10 cellular contexts compared by ENCODE assay signal in the genomic region with DNA sequence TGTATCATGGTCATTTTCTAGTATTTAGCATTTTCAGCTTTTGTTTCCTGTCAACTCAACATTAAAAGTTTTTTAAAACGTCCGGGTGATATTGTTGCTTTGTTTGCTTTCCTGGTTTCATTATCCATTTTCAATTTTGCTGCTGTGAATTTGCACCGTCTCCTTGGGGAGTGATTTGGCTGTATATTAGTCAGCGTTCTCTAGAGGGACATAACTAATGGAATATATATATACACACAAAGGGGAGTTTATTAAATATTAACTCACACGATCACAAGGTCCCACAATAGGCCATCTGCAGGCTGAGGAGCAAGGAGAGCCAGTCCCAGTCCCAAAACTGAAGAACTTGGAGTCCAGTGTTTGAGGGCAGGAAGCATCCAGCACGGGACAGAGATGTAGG. TPM values are rescaled to one million over a fixed set of nuclear protein-coding genes. Genes with fewer than 3 reads are reported as not detected.
DNase-seq lines count a peak whose midpoint lies in the region; ATAC-seq, FAIRE-seq and TF ChIP-seq lines count a peak whose summit lies in the region.
"Not testable (repeated sequence)": the region's sequence is repeated elsewhere in the genome, so short reads cannot be mapped to it uniquely, and the experiment has no call there.
"Had no signal": no experiment of that assay in that cellular context is flagged by ENCODE, and none has a peak within 500 bp of the region (broad histone marks: within the 10 kb centered on the region; RNA-seq: fewer than 3 reads in every experiment).

No MANE protein-coding gene starts in this region.

- H3K4me3 Mint-ChIP-seq in activated naive CD4-positive, alpha-beta T cell treated with anti-CD3 and anti-CD28 coated beads for 36 hours; stimulated activated naive CD8-positive, alpha-beta T cell treated with anti-CD3 and anti-CD28 coated beads, Interleukin-15, Interleukin-2, amounts not matched to agents 100 ng/mL and 50 ng/mL, for 24 hours: not testable (repeated sequence)

- H3K4me3 ChIP-seq in fibroblast of mammary gland (ENCODE audit: control insufficient read depth, low read depth, low read length); mucosa of stomach (ENCODE audit: low read length); pancreas: not testable (repeated sequence)

- CTCF ChIA-PET in activated naive CD4-positive, alpha-beta T cell treated with anti-CD3 and anti-CD28 coated beads for 36 hours (lab: Charles Lee) = not testable (repeated sequence)

- H3K4me1 ChIP-seq in mucosa of stomach (ENCODE audit: control insufficient read depth, insufficient read depth, low read length); pancreas: not testable (repeated sequence)

- TF ChIP-seq CTCF in fibroblast of mammary gland (conservative IDR thresholded peaks at IDR 0.05; ENCODE audit: control insufficient read depth, insufficient read depth, low read depth, low read length); pancreas (IDR thresholded peaks at IDR 0.05): not testable (repeated sequence)

- DNase-seq in RCC 7860 (ENCODE audit: low spot score) = peak; percentile 13
- not testable (repeated sequence) for DNase-seq in activated naive CD4-positive, alpha-beta T cell treated with anti-CD3 and anti-CD28 coated beads for 36 hours; pancreas
- DNase-seq in dermis microvascular lymphatic vessel endothelial cell (ENCODE audit: low read depth in 2 of 2) = peak; percentile 15 to 56
- DNase-seq in fibroblast of mammary gland (ENCODE audit: low read depth) = peak; percentile 35

- peak; percentile 13 to 74 (median 40) for ATAC-seq in pancreas

- H3K36me3 Mint-ChIP-seq in activated naive CD4-positive, alpha-beta T cell treated with anti-CD3 and anti-CD28 coated beads for 36 hours (ENCODE audit: low read depth) = peaks cover 11% of the 10 kb centered on the region
- peaks cover 20% of the 10 kb centered on the region for H3K36me3 Mint-ChIP-seq in stimulated activated naive CD8-positive, alpha-beta T cell treated with anti-CD3 and anti-CD28 coated beads, Interleukin-15, Interleukin-2, amounts not matched to agents 100 ng/mL and 50 ng/mL, for 24 hours (ENCODE audit: low read depth)

- H3K9me3 ChIP-seq in mucosa of stomach (ENCODE audit: control insufficient read depth, low read length); pancreas: not testable (repeated sequence)

- not testable (repeated sequence) for FAIRE-seq in RCC 7860 (lab: Jason Lieb, UNC); pancreas (lab: Jason Lieb, UNC)

- H3K9me3 Mint-ChIP-seq in activated naive CD4-positive, alpha-beta T cell treated with anti-CD3 and anti-CD28 coated beads for 36 hours; stimulated activated naive CD8-positive, alpha-beta T cell treated with anti-CD3 and anti-CD28 coated beads, Interleukin-15, Interleukin-2, amounts not matched to agents 100 ng/mL and 50 ng/mL, for 24 hours: not testable (repeated sequence)

- not testable (repeated sequence) for H3K4me1 Mint-ChIP-seq in activated naive CD4-positive, alpha-beta T cell treated with anti-CD3 and anti-CD28 coated beads for 36 hours (ENCODE audit: low read depth); stimulated activated naive CD8-positive, alpha-beta T cell treated with anti-CD3 and anti-CD28 coated beads, Interleukin-15, Interleukin-2, amounts not matched to agents 100 ng/mL and 50 ng/mL, for 24 hours (ENCODE audit: low read depth)

- H3K27ac Mint-ChIP-seq in activated naive CD4-positive, alpha-beta T cell treated with anti-CD3 and anti-CD28 coated beads for 36 hours = peak overlapping the region; percentile 37
- peak overlapping the region; percentile 3 for H3K27ac Mint-ChIP-seq in stimulated activated naive CD8-positive, alpha-beta T cell treated with anti-CD3 and anti-CD28 coated beads, Interleukin-15, Interleukin-2, amounts not matched to agents 100 ng/mL and 50 ng/mL, for 24 hours

- H3K27me3 ChIP-seq in mucosa of stomach (ENCODE audit: control insufficient read depth, insufficient read depth, low read length); pancreas: not testable (repeated sequence)

- not testable (repeated sequence) for H3K27me3 Mint-ChIP-seq in activated naive CD4-positive, alpha-beta T cell treated with anti-CD3 and anti-CD28 coated beads for 36 hours (ENCODE audit: low read depth); stimulated activated naive CD8-positive, alpha-beta T cell treated with anti-CD3 and anti-CD28 coated beads, Interleukin-15, Interleukin-2, amounts not matched to agents 100 ng/mL and 50 ng/mL, for 24 hours

- not testable (repeated sequence) for H3K36me3 ChIP-seq in mucosa of stomach (ENCODE audit: control insufficient read depth, insufficient read depth, low read length); pancreas

- H3K27ac ChIP-seq in pancreas = not testable (repeated sequence)

- H3K9ac ChIP-seq in mucosa of stomach (ENCODE audit: low read length) = peak overlapping the region; percentile 11

- intact Hi-C loops in activated naive CD4-positive, alpha-beta T cell treated with anti-CD3 and anti-CD28 coated beads for 36 hours (cut with micrococcal nuclease); pancreas (cut with DNase I): not testable (repeated sequence)

- 7 to 12% methylated on average over 6 of the region's 6 CpGs for WGBS in pancreas, 2 donors

RNA-seq across cellular contexts. Expression of gene XG, which starts 5.6 kb away (rescaled TPM):
- not detected for total RNA-seq in activated naive CD4-positive, alpha-beta T cell treated with anti-CD3 and anti-CD28 coated beads for 36 hours
- total RNA-seq in dermis microvascular lymphatic vessel endothelial cell (under 0.01 and 0.13 TPM in 2 replicates), pancreas (under 1 TPM in 2 of 6 donors, not detected in 4; 0.12 to 0.32 TPM)
- polyA plus RNA-seq in pancreas = under 1 TPM; 0.11 to 0.38 TPM
- total RNA-seq: CD4-positive, CD25-positive, alpha-beta regulatory T cell; MCF 10A; OCI-LY7 had no signal
- polyA plus RNA-seq: CD4-positive, CD25-positive, alpha-beta regulatory T cell had no signal

RNA-seq across cellular contexts. Expression of gene CD99, which starts 55.2 kb away (rescaled TPM):
- 100 to 1,000 TPM; 205 to 215 TPM for total RNA-seq in activated naive CD4-positive, alpha-beta T cell treated with anti-CD3 and anti-CD28 coated beads for 36 hours
- 199 and 231 TPM in 2 replicates for total RNA-seq in dermis microvascular lymphatic vessel endothelial cell
- total RNA-seq in pancreas = 100 to 1,000 TPM in 4 of 6 donors, 10 to 100 TPM in 2; 64.5 to 157 (median 126) TPM
- polyA plus RNA-seq in pancreas = 100 to 1,000 TPM; 207 to 432 TPM
